In the genomic region with DNA sequence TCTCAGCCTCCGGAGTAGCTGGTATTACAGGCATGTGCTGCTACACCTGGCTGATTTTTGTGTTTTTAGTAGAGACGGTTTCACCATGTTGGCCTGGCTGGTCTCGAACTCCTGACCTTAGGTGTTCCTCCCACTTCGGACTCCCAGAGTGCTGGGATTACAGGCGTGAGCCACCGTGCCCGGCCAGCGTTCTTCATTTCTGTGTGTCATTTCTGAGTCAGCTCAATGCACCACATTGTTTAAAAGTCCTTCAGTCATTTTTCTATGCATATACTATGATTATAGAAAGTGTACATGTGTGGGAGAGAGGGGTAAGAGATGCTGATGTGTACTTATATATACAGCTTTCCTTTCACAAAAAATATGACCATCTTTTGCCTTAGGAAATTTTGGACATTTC, we compare ENCODE assay signal across 1 cellular context.
TF ChIP-seq lines count a peak whose summit lies in the region.

No MANE protein-coding gene starts in this region.

TF ChIP-seq in WTC11, 78 proteins besides CTCF, POLR2A, EP300 and RAD21 (continued from another document):
- TF ChIP-seq, protein P1, sequence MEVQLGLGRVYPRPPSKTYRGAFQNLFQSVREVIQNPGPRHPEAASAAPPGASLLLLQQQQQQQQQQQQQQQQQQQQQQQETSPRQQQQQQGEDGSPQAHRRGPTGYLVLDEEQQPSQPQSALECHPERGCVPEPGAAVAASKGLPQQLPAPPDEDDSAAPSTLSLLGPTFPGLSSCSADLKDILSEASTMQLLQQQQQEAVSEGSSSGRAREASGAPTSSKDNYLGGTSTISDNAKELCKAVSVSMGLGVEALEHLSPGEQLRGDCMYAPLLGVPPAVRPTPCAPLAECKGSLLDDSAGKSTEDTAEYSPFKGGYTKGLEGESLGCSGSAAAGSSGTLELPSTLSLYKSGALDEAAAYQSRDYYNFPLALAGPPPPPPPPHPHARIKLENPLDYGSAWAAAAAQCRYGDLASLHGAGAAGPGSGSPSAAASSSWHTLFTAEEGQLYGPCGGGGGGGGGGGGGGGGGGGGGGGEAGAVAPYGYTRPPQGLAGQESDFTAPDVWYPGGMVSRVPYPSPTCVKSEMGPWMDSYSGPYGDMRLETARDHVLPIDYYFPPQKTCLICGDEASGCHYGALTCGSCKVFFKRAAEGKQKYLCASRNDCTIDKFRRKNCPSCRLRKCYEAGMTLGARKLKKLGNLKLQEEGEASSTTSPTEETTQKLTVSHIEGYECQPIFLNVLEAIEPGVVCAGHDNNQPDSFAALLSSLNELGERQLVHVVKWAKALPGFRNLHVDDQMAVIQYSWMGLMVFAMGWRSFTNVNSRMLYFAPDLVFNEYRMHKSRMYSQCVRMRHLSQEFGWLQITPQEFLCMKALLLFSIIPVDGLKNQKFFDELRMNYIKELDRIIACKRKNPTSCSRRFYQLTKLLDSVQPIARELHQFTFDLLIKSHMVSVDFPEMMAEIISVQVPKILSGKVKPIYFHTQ (CRISPR knock-in tag; IDR thresholded peaks at IDR 0.05) = no peak
- TF ChIP-seq SOX15 (CRISPR knock-in tag; IDR thresholded peaks at IDR 0.05) (no peak), GABPB1 (CRISPR knock-in tag; IDR thresholded peaks at IDR 0.05) (no peak), FOXK1 (CRISPR knock-in tag; IDR thresholded peaks at IDR 0.05) (no peak), JUN (CRISPR knock-in tag; IDR thresholded peaks at IDR 0.05) (no peak), CREB1 (CRISPR knock-in tag; IDR thresholded peaks at IDR 0.05) (no peak)
- TF ChIP-seq, protein P2, sequence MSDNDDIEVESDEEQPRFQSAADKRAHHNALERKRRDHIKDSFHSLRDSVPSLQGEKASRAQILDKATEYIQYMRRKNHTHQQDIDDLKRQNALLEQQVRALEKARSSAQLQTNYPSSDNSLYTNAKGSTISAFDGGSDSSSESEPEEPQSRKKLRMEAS (CRISPR knock-in tag; IDR thresholded peaks at IDR 0.05) = no peak
- TF ChIP-seq, protein P3, sequence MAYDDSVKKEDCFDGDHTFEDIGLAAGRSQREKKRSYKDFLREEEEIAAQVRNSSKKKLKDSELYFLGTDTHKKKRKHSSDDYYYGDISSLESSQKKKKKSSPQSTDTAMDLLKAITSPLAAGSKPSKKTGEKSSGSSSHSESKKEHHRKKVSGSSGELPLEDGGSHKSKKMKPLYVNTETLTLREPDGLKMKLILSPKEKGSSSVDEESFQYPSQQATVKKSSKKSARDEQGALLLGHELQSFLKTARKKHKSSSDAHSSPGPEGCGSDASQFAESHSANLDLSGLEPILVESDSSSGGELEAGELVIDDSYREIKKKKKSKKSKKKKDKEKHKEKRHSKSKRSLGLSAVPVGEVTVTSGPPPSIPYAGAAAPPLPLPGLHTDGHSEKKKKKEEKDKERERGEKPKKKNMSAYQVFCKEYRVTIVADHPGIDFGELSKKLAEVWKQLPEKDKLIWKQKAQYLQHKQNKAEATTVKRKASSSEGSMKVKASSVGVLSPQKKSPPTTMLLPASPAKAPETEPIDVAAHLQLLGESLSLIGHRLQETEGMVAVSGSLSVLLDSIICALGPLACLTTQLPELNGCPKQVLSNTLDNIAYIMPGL (CRISPR knock-in tag; IDR thresholded peaks at IDR 0.05) = no peak
TF ChIP-seq in WTC11: peak in this region for 0.
